ENCODE assay signal across 14 cellular contexts in genomic region chr5:59487068-59487686, GRCh38.
DNase-seq lines count a peak whose midpoint lies in the region; ATAC-seq and TF ChIP-seq lines count a peak whose summit lies in the region.
"Had no signal": no experiment of that assay in that cellular context is flagged by ENCODE, and none has a peak within 500 bp of the region (broad histone marks: within the 10 kb centered on the region; RNA-seq: fewer than 3 reads in every experiment).

No MANE protein-coding gene starts in this region.

- no peak for ATAC-seq in body of pancreas
- ATAC-seq: Panc1 had no signal

- no peaks in the 10 kb centered on the region for H3K36me3 ChIP-seq in body of pancreas (replicated peaks in 1 of 2; ENCODE audit: insufficient read depth in 1 of 2, low read depth in 2 of 2)
- H3K36me3 ChIP-seq in mesodermal cell (ENCODE audit: control insufficient read depth, insufficient read depth, low read length) = no peaks in the 10 kb centered on the region
- no peaks in the 10 kb centered on the region for H3K36me3 ChIP-seq in transverse colon
- H3K36me3 ChIP-seq: BLaER1 treated with 17β-estradiol and CSF1 and Interleukin-3, amounts not matched to agents 10 nM and 100 nM had no signal

- H3K27me3 ChIP-seq in body of pancreas (no peaks in the 10 kb centered on the region), transverse colon (no peaks in the 10 kb centered on the region)
- H3K27me3 ChIP-seq: BLaER1 treated with 17β-estradiol and CSF1 and Interleukin-3, amounts not matched to agents 10 nM and 100 nM had no signal

- no peak overlapping the region for H3K27ac Mint-ChIP-seq in progenitor cell of endocrine pancreas
- H3K27ac Mint-ChIP-seq: HFFc6 had no signal

- H3K4me3 ChIP-seq in body of pancreas (no peak overlapping the region), mesodermal cell (ENCODE audit: extremely low read depth, insufficient read depth, low read length, poor library complexity, severe bottlenecking) (no peak overlapping the region), transverse colon (no peak overlapping the region)
- H3K4me3 ChIP-seq: BLaER1 treated with 17β-estradiol and CSF1 and Interleukin-3, amounts not matched to agents 10 nM and 100 nM had no signal

- in situ Hi-C loops in transverse colon (cut with MboI; ENCODE audit: low pct_ligation_motif_present in 1 of 4, low pct_unique_long_range_greater_than_20kb in 1 of 4, low sequenced_read_pairs in 3 of 4) = no loop called here

- peaks cover 5% of the 10 kb centered on the region for H3K27me3 Mint-ChIP-seq in progenitor cell of endocrine pancreas

- WGBS in body of pancreas, 2 donors = 39 to 42% methylated on average over 5 of the region's 5 CpGs
- WGBS in mesodermal cell (ENCODE audit: insufficient coverage in 2 of 2), 2 experiments = 84 to 95% methylated on average over 4 of the region's 5 CpGs
- WGBS in transverse colon (ENCODE audit: low coverage in 1 of 2), 2 donors = 73 to 82% methylated on average over 5 of the region's 5 CpGs

- TF ChIP-seq EP300 in transverse colon (IDR thresholded peaks at IDR 0.05; ENCODE audit: low read depth) = no peak

- H3K4me1 ChIP-seq in body of pancreas = peaks cover 32% of the 10 kb centered on the region
- peaks cover 14% of the 10 kb centered on the region for H3K4me1 ChIP-seq in mesodermal cell (ENCODE audit: control insufficient read depth, insufficient read depth, low read length, poor library complexity, severe bottlenecking)
- H3K4me1 ChIP-seq in transverse colon = peaks cover 0 to 11% (median 3%) of the 10 kb centered on the region in 4 donors

- TF ChIP-seq CTCF in body of pancreas (IDR thresholded peaks at IDR 0.05) (no peak), transverse colon (IDR thresholded peaks at IDR 0.05) (no peak), progenitor cell of endocrine pancreas (IDR thresholded peaks at IDR 0.05; ENCODE audit: unreplicated experiment) (no peak)

- no peaks in the 10 kb centered on the region for H3K9me3 Mint-ChIP-seq in progenitor cell of endocrine pancreas (ENCODE audit: low read depth)
- H3K9me3 Mint-ChIP-seq: HFFc6 had no signal

- TF ChIP-seq POLR2A in body of pancreas (IDR thresholded peaks at IDR 0.05) (no peak), transverse colon (IDR thresholded peaks at IDR 0.05) (no peak)

- H3K9me3 ChIP-seq in body of pancreas = no peaks in the 10 kb centered on the region
- no peaks in the 10 kb centered on the region for H3K9me3 ChIP-seq in mesodermal cell (ENCODE audit: control insufficient read depth, low read length)
- no peaks in the 10 kb centered on the region for H3K9me3 ChIP-seq in transverse colon
- H3K9me3 ChIP-seq: BLaER1 treated with 17β-estradiol and CSF1 and Interleukin-3, amounts not matched to agents 10 nM and 100 nM had no signal

- H3K27ac ChIP-seq in body of pancreas (peak overlapping the region in 3 of 4 donors; percentile 17 to 64 (median 33)), mesodermal cell (ENCODE audit: low read depth, low read length, severe bottlenecking) (peak overlapping the region; percentile 51), transverse colon (peak overlapping the region in 3 of 4 donors; percentile 3 to 38 (median 10))
- H3K27ac ChIP-seq: BLaER1 treated with 17β-estradiol and CSF1 and Interleukin-3, amounts not matched to agents 10 nM and 100 nM; HL-60 had no signal

- intact Hi-C loops in body of pancreas (cut with DNase I) = no loop called here
- intact Hi-C loops in transverse colon (cut with DNase I; ENCODE audit: low total_unique reads) = loop anchor here (5.0 kb wide), 1 partner anchor 605 kb away; no protein-coding TSS in a partner anchor

- no peak overlapping the region for H3K4me3 Mint-ChIP-seq in progenitor cell of endocrine pancreas (ENCODE audit: low read depth)
- H3K4me3 Mint-ChIP-seq: HFFc6 had no signal

- no peaks in the 10 kb centered on the region for H3K36me3 Mint-ChIP-seq in progenitor cell of endocrine pancreas (ENCODE audit: insufficient read depth)

- DNase-seq in NCI-H446 treated with DMSO at 0.1 percent for 48 hours (lab: John Stamatoyannopoulos, UW) (peak; percentile 25), body of pancreas (no peak), transverse colon (no peak), progenitor cell of endocrine pancreas (ENCODE audit: low spot score, unreplicated experiment) (no peak), AG08396 (ENCODE audit: low spot score) (no peak), mesenteric fat pad (ENCODE audit: low spot score) (no peak)
- DNase-seq: HFFc6, NCI-H1436 treated with DMSO at 0.1 percent for 48 hours, NCI-H2107, NCI-H82 had no signal

- peaks cover 17% of the 10 kb centered on the region for H3K4me1 Mint-ChIP-seq in progenitor cell of endocrine pancreas (ENCODE audit: low read depth)
